1 cellular context compared by ENCODE assay signal in genomic region chr17:64001091-64001579, GRCh38.
TF ChIP-seq lines count a peak whose summit lies in the region.

No MANE protein-coding gene starts in this region.

TF ChIP-seq in endothelial cell of umbilical vein, 7 proteins besides CTCF, POLR2A, EP300 and RAD21:
- peak; percentile 15 for TF ChIP-seq POLR2AphosphoS5 (IDR thresholded peaks at IDR 0.05; ENCODE audit: insufficient read depth, low read depth, low read length)
- TF ChIP-seq JUN (IDR thresholded peaks at IDR 0.05; ENCODE audit: borderline replicate concordance, insufficient read depth, insufficient read length, low read depth): no peak
TF ChIP-seq in endothelial cell of umbilical vein: peak in this region for 1.
